ENCODE assay signal across 13 cellular contexts in genomic region chr1:28917757-28918118, GRCh38. TPM values are rescaled to one million over a fixed set of nuclear protein-coding genes. Genes with fewer than 3 reads are reported as not detected.
DNase-seq lines count a peak whose midpoint lies in the region; ATAC-seq lines count a peak whose summit lies in the region.
"Had no signal": no experiment of that assay in that cellular context is flagged by ENCODE, and none has a peak within 500 bp of the region (broad histone marks: within the 10 kb centered on the region; RNA-seq: fewer than 3 reads in every experiment).

No MANE protein-coding gene starts in this region.

- DNase-seq in activated CD4-positive, alpha-beta T cell treated with anti-CD3 and anti-CD28 coated beads for 36 hours, result peak; percentile 59
- DNase-seq in activated CD4-positive, alpha-beta T cell treated with anti-CD3 and anti-CD28 coated beads for 1 hour, result no peak
- DNase-seq in T-cell (no peak), NCI-H2029 (lab: John Stamatoyannopoulos, UW) (no peak)
- DNase-seq in activated naive CD8-positive, alpha-beta T cell treated with anti-CD3 and anti-CD28 coated beads, Interleukin-2, amount 50 U/mL, for 24 hours, result no peak
- peak; percentile 50 for DNase-seq in stimulated activated CD4-positive, alpha-beta T cell treated with anti-CD3 and anti-CD28 coated beads, Interleukin-15, amount 100 ng/mL, for 24 hours
- DNase-seq: anterior cingulate cortex, NCI-H187, NCI-H510A, right cardiac atrium, trophoblast cell had no signal

- H3K27me3 Mint-ChIP-seq in activated CD4-positive, alpha-beta T cell treated with anti-CD3 and anti-CD28 coated beads for 36 hours, result no peaks in the 10 kb centered on the region
- H3K27me3 Mint-ChIP-seq in T-cell, result no peaks in the 10 kb centered on the region
- no peaks in the 10 kb centered on the region for H3K27me3 Mint-ChIP-seq in activated naive CD8-positive, alpha-beta T cell treated with anti-CD3 and anti-CD28 coated beads, Interleukin-2, amount 50 U/mL, for 24 hours

- POLR2A ChIA-PET in activated CD4-positive, alpha-beta T cell treated with anti-CD3 and anti-CD28 coated beads for 36 hours (lab: Charles Lee), result interaction anchor here (0.5 to 1.7 kb wide), 4 partner anchors 9 to 249 kb away, joined by 4 to 8 read pairs (median 6); partner anchors contain the start of gene GMEB1
- POLR2A ChIA-PET in T-cell (lab: Charles Lee), result interaction anchor here (0.6 to 1.3 kb wide), 5 partner anchors 9 to 90 kb away, joined by 3 to 9 read pairs (median 5); no protein-coding TSS in a partner anchor

- H3K4me1 Mint-ChIP-seq in activated CD4-positive, alpha-beta T cell treated with anti-CD3 and anti-CD28 coated beads for 36 hours, result peaks cover 60% of the 10 kb centered on the region
- H3K4me1 Mint-ChIP-seq in T-cell, result peaks cover 64 to 75% (median 73%) of the 10 kb centered on the region in 3 donors
- peaks cover 70% of the 10 kb centered on the region for H3K4me1 Mint-ChIP-seq in activated naive CD8-positive, alpha-beta T cell treated with anti-CD3 and anti-CD28 coated beads, Interleukin-2, amount 50 U/mL, for 24 hours

- H3K36me3 Mint-ChIP-seq in activated CD4-positive, alpha-beta T cell treated with anti-CD3 and anti-CD28 coated beads for 36 hours (ENCODE audit: low read depth), result peaks cover 5% of the 10 kb centered on the region
- peaks cover 3% of the 10 kb centered on the region for H3K36me3 Mint-ChIP-seq in T-cell
- no peaks in the 10 kb centered on the region for H3K36me3 Mint-ChIP-seq in activated naive CD8-positive, alpha-beta T cell treated with anti-CD3 and anti-CD28 coated beads, Interleukin-2, amount 50 U/mL, for 24 hours (ENCODE audit: low read depth)

- peak; percentile 49 for ATAC-seq in activated CD4-positive, alpha-beta T cell treated with anti-CD3 and anti-CD28 coated beads for 36 hours
- ATAC-seq in T-cell (replicated peaks in 1 of 4) (no peak), HG03571 (IDR thresholded peaks at IDR 0.05; ENCODE audit: unreplicated experiment) (no peak), HG02840 (IDR thresholded peaks at IDR 0.05; ENCODE audit: low FRiP score, unreplicated experiment) (no peak)
- peak; percentile 35 for ATAC-seq in activated naive CD8-positive, alpha-beta T cell treated with anti-CD3 and anti-CD28 coated beads, Interleukin-2, amount 50 U/mL, for 24 hours
- ATAC-seq: right cardiac atrium had no signal

- H3K9me3 Mint-ChIP-seq in activated CD4-positive, alpha-beta T cell treated with anti-CD3 and anti-CD28 coated beads for 36 hours (ENCODE audit: low read depth), result no peaks in the 10 kb centered on the region
- H3K9me3 Mint-ChIP-seq in T-cell, result no peaks in the 10 kb centered on the region
- H3K9me3 Mint-ChIP-seq in activated naive CD8-positive, alpha-beta T cell treated with anti-CD3 and anti-CD28 coated beads, Interleukin-2, amount 50 U/mL, for 24 hours, result no peaks in the 10 kb centered on the region

- CTCF ChIA-PET in activated CD4-positive, alpha-beta T cell treated with anti-CD3 and anti-CD28 coated beads for 36 hours (lab: Charles Lee), result interaction anchor here (1.4 to 1.8 kb wide), 2 partner anchors 9 to 146 kb away, joined by 3 to 7 read pairs; no protein-coding TSS in a partner anchor
- CTCF ChIA-PET in T-cell (lab: Charles Lee), result interaction anchor here in 1 of 2 donors (0.6 to 1.3 kb wide), 2 partner anchors 36 to 42 kb away, joined by 3 to 5 read pairs; no protein-coding TSS in a partner anchor

- peak overlapping the region; percentile 33 for H3K4me3 Mint-ChIP-seq in activated CD4-positive, alpha-beta T cell treated with anti-CD3 and anti-CD28 coated beads for 36 hours
- peak overlapping the region; percentile 96 to 100 (median 100) for H3K4me3 Mint-ChIP-seq in T-cell
- H3K4me3 Mint-ChIP-seq in activated naive CD8-positive, alpha-beta T cell treated with anti-CD3 and anti-CD28 coated beads, Interleukin-2, amount 50 U/mL, for 24 hours, result peak overlapping the region; percentile 46

- intact Hi-C loops in activated CD4-positive, alpha-beta T cell treated with anti-CD3 and anti-CD28 coated beads for 36 hours (cut with DNase I, micrococcal nuclease), result loop anchor here in 1 of 2 experiments (2.0 kb wide), 1 partner anchor 45 kb away; no protein-coding TSS in a partner anchor

- peak overlapping the region; percentile 76 for H3K27ac Mint-ChIP-seq in activated CD4-positive, alpha-beta T cell treated with anti-CD3 and anti-CD28 coated beads for 36 hours
- peak overlapping the region; percentile 94 to 97 for H3K27ac Mint-ChIP-seq in T-cell
- H3K27ac Mint-ChIP-seq in activated naive CD8-positive, alpha-beta T cell treated with anti-CD3 and anti-CD28 coated beads, Interleukin-2, amount 50 U/mL, for 24 hours, result peak overlapping the region; percentile 50

RNA-seq across cellular contexts. Expression of gene EPB41, which starts 3.4 kb away (rescaled TPM):
- 100 to 1,000 TPM in 1 of 2 experiments, 10 to 100 TPM in 1; 75.5 to 130 TPM for total RNA-seq in activated CD4-positive, alpha-beta T cell treated with anti-CD3 and anti-CD28 coated beads for 36 hours
- 100 to 1,000 TPM; 199 to 257 (median 241) TPM for total RNA-seq in T-cell

Comparison
In these comparisons a context has a peak if more than half of its experiments do, and no peak if none do; other contexts are left out.
1. DNase-seq: peak in activated CD4-positive, alpha-beta T cell treated with anti-CD3 and anti-CD28 coated beads for 36 hours (single experiment) and stimulated activated CD4-positive, alpha-beta T cell treated with anti-CD3 and anti-CD28 coated beads, Interleukin-15, amount 100 ng/mL, for 24 hours (single experiment); none in activated CD4-positive, alpha-beta T cell treated with anti-CD3 and anti-CD28 coated beads for 1 hour (single experiment), T-cell (0 of 34), activated naive CD8-positive, alpha-beta T cell treated with anti-CD3 and anti-CD28 coated beads, Interleukin-2, amount 50 U/mL, for 24 hours (single experiment) and NCI-H2029 (single experiment).
2. ATAC-seq: peak in activated CD4-positive, alpha-beta T cell treated with anti-CD3 and anti-CD28 coated beads for 36 hours (single experiment) and activated naive CD8-positive, alpha-beta T cell treated with anti-CD3 and anti-CD28 coated beads, Interleukin-2, amount 50 U/mL, for 24 hours (single experiment); none in T-cell (0 of 4), HG03571 (single experiment) and HG02840 (single experiment).
3. H3K4me3 Mint-ChIP-seq: peak in every context shown above with its lines; median percentile 100 in T-cell; 46 in activated naive CD8-positive, alpha-beta T cell treated with anti-CD3 and anti-CD28 coated beads, Interleukin-2, amount 50 U/mL, for 24 hours; 33 in activated CD4-positive, alpha-beta T cell treated with anti-CD3 and anti-CD28 coated beads for 36 hours.
4. Peak in every context shown above with its lines, with median percentiles within 50 percentile points of each other: H3K27ac Mint-ChIP-seq.